In genomic region chr2:174730530-174731018, GRCh38 we compare ENCODE assay signal across 10 cellular contexts. TPM values are rescaled to one million over a fixed set of nuclear protein-coding genes. Genes with fewer than 3 reads are reported as not detected.
DNase-seq lines count a peak whose midpoint lies in the region; ATAC-seq and TF ChIP-seq lines count a peak whose summit lies in the region.
"Had no signal": no experiment of that assay in that cellular context is flagged by ENCODE, and none has a peak within 500 bp of the region (broad histone marks: within the 10 kb centered on the region; RNA-seq: fewer than 3 reads in every experiment).

No MANE protein-coding gene starts in this region.

- H3K4me2 ChIP-seq in neural progenitor cell: peak overlapping the region; percentile 78

- H3F3A ChIP-seq in neural progenitor cell (ENCODE audit: low read depth): peaks cover 11% of the 10 kb centered on the region

- peak overlapping the region; percentile 81 for H2AFZ ChIP-seq in neural progenitor cell (replicated peaks)

- no TSS peak for BruUV-seq in Panc1 (replicated peaks; lab: Mats Ljungman, UMichigan)

- H3K4me1 ChIP-seq in Panc1 (ENCODE audit: control insufficient read depth, insufficient read depth, low read length): no peaks in the 10 kb centered on the region
- H3K4me1 ChIP-seq in neural progenitor cell: no peaks in the 10 kb centered on the region

- CTCF ChIA-PET in AG04450 (lab: Charles Lee) (interaction anchor here (0.5 to 1.1 kb wide), 3 partner anchors 19 to 257 kb away, joined by 3 to 6 read pairs (median 4); no protein-coding TSS in a partner anchor), Panc1 (lab: Charles Lee) (interaction anchor here (1.2 kb wide), 1 partner anchor 18 kb away, joined by 3 read pairs; no protein-coding TSS in a partner anchor)

- TF ChIP-seq CTCF in AG04450 (IDR thresholded peaks at IDR 0.05; ENCODE audit: low read depth, low read length) (no peak), Panc1 (IDR thresholded peaks at IDR 0.05) (no peak), fibroblast of mammary gland (conservative IDR thresholded peaks at IDR 0.05; ENCODE audit: control insufficient read depth, insufficient read depth, low read depth, low read length) (no peak), neural progenitor cell (IDR thresholded peaks at IDR 0.05) (no peak)

- no peak for DNase-seq in AG04450 (ENCODE audit: low read depth, low spot score)
- DNase-seq in Panc1 (ENCODE audit: low read depth, low spot score): no peak
- DNase-seq in fibroblast of mammary gland (ENCODE audit: low read depth): no peak
- DNase-seq in neural progenitor cell (ENCODE audit: low spot score): peak; percentile 39
- no peak for DNase-seq in effector CD4-positive, alpha-beta T cell
- no peak for DNase-seq in SIG-M5 (lab: John Stamatoyannopoulos, UW)
- DNase-seq in NCI-H1694 treated with DMSO at 0.1 percent for 48 hours (lab: John Stamatoyannopoulos, UW): no peak
- DNase-seq in MV-4-11 (lab: John Stamatoyannopoulos, UW): no peak
- DNase-seq: adrenal gland, NCI-H1417 treated with DMSO at 0.1 percent for 48 hours had no signal

- no peaks in the 10 kb centered on the region for H3K4me1 Mint-ChIP-seq in neural progenitor cell

- POLR2A ChIA-PET in AG04450 (lab: Yijun Ruan, JAX) (no interaction called here), Panc1 (lab: Charles Lee) (no interaction called here)

- H3K27me3 ChIP-seq in AG04450 (ENCODE audit: control insufficient read depth, insufficient read depth, low read length) (peaks cover 57% of the 10 kb centered on the region), Panc1 (ENCODE audit: control insufficient read depth, insufficient read depth, low read length) (peaks cover 12% of the 10 kb centered on the region; the same call in 1 of the 2 replicates), neural progenitor cell (peaks cover 35% of the 10 kb centered on the region)

- in situ Hi-C loops in Panc1 (cut with HindIII; ENCODE audit: low pct_unique_long_range_greater_than_20kb, low sequenced_read_pairs): no loop called here

- H3K36me3 Mint-ChIP-seq in neural progenitor cell: no peaks in the 10 kb centered on the region

- peaks cover 10% of the 10 kb centered on the region for H3K27me3 Mint-ChIP-seq in neural progenitor cell (ENCODE audit: insufficient read depth, low read depth)

- intact Hi-C loops in Panc1 (cut with micrococcal nuclease; ENCODE audit: unreplicated experiment): no loop called here

- H3K27ac ChIP-seq in AG04450 (ENCODE audit: low read depth, low read length): no peak overlapping the region
- H3K27ac ChIP-seq in Panc1 (ENCODE audit: low read length): no peak overlapping the region
- H3K27ac ChIP-seq in neural progenitor cell: no peak overlapping the region
- H3K27ac ChIP-seq: adrenal gland had no signal

- H3K27ac Mint-ChIP-seq in neural progenitor cell: no peak overlapping the region

- H3K9me3 ChIP-seq in AG04450 (ENCODE audit: control insufficient read depth, insufficient read depth, low read length) (peaks cover 8% of the 10 kb centered on the region; the same call in 1 of the 2 replicates), Panc1 (ENCODE audit: control insufficient read depth, insufficient read depth, low read depth, low read length) (no peaks in the 10 kb centered on the region), neural progenitor cell (ENCODE audit: low read depth) (no peaks in the 10 kb centered on the region)
- H3K9me3 ChIP-seq: adrenal gland had no signal

- H3K36me3 ChIP-seq in Panc1 (ENCODE audit: control insufficient read depth, insufficient read depth, low read length) (no peaks in the 10 kb centered on the region), neural progenitor cell (no peaks in the 10 kb centered on the region)
- H3K36me3 ChIP-seq: adrenal gland had no signal

- no peaks in the 10 kb centered on the region for H4K20me1 ChIP-seq in neural progenitor cell (ENCODE audit: low read depth)

- ATAC-seq in Panc1: peak; percentile 50; the same call in 1 of the 2 replicates

- no peaks in the 10 kb centered on the region for H3K79me2 ChIP-seq in neural progenitor cell (ENCODE audit: low read depth)

- H3K9me3 Mint-ChIP-seq in neural progenitor cell: peaks cover 2% of the 10 kb centered on the region

- peak overlapping the region; percentile 51 for H3K4me3 ChIP-seq in AG04450 (ENCODE audit: low read depth, low read length)
- peak overlapping the region; percentile 31 to 35; a peak in 3 of 4 replicates for H3K4me3 ChIP-seq in Panc1 (ENCODE audit: low read depth in 2 of 2, low read length in 2 of 2)
- peak overlapping the region; percentile 55 for H3K4me3 ChIP-seq in fibroblast of mammary gland (ENCODE audit: control insufficient read depth, low read depth, low read length)
- H3K4me3 ChIP-seq in neural progenitor cell: peak overlapping the region; percentile 43

- H3K4me3 Mint-ChIP-seq in neural progenitor cell: peak overlapping the region; percentile 70

- H3K9ac ChIP-seq in neural progenitor cell: no peak overlapping the region

RNA-seq across cellular contexts. Expression of gene CHRNA1, which starts 33.7 kb away (rescaled TPM):
- 2.6 and 2.7 TPM in 2 replicates for polyA plus RNA-seq in AG04450 (2011; rRNA removed)
- polyA minus RNA-seq in AG04450 (2011; rRNA and poly(A)+ RNA removed): 2.5 and 2.7 TPM in 2 replicates
- total RNA-seq in Panc1 (2021; ENCODE audit: unreplicated experiment) (not detected), neural progenitor cell (ENCODE audit: low replicate concordance) (0.11 TPM in 1 of 2 replicates, not detected in the other)
- polyA plus RNA-seq in Panc1 (2012; ENCODE audit: insufficient read length): 0.36 TPM
- polyA plus RNA-seq: adrenal gland had no signal
